Comparison of ENCODE assay signal across 1 cellular context in the genomic region with DNA sequence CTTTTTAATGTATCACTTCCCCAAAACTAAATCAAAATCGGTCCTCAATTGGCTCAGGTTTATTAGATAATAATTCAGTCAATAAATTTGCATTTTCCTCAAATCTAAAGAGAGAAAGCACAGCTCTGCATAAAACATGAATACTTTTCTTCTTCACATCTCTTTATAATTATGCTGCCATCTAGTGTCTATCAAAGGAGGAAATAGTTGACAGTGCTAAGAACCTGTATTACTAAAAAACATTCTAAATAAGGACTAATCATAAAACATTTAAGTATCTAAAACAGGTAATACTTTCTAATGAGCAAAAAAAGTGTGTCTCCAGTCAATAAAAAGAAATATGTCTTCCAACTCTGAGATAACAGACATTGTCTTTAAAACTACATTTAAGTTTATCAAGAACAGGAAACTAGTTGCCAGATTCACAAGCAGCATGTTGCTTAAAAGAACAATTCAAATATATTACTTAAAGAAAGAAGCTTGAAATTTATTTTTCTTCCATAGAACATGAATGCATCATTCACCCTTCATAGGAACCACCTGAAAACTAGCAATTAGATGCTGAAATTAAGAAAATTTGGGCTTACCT.
A peak's percentile ranks its signal among the peaks of the same experiment; 100 is the strongest.
TF ChIP-seq lines count a peak whose summit lies in the region.

No MANE protein-coding gene starts in this region.

TF ChIP-seq in HCT116, 20 proteins besides CTCF, POLR2A, EP300 and RAD21:
- 0 out of 2 replicates have a peak, but pooled peaks have one; percentile 9 for TF ChIP-seq SRF (IDR thresholded peaks at IDR 0.05; ENCODE audit: low read depth)
- TF ChIP-seq YY1 (IDR thresholded peaks at IDR 0.05; ENCODE audit: extremely low read depth, insufficient replicate concordance, low read depth, low read length): no peak
